8 cellular contexts compared by ENCODE assay signal in the genomic region with DNA sequence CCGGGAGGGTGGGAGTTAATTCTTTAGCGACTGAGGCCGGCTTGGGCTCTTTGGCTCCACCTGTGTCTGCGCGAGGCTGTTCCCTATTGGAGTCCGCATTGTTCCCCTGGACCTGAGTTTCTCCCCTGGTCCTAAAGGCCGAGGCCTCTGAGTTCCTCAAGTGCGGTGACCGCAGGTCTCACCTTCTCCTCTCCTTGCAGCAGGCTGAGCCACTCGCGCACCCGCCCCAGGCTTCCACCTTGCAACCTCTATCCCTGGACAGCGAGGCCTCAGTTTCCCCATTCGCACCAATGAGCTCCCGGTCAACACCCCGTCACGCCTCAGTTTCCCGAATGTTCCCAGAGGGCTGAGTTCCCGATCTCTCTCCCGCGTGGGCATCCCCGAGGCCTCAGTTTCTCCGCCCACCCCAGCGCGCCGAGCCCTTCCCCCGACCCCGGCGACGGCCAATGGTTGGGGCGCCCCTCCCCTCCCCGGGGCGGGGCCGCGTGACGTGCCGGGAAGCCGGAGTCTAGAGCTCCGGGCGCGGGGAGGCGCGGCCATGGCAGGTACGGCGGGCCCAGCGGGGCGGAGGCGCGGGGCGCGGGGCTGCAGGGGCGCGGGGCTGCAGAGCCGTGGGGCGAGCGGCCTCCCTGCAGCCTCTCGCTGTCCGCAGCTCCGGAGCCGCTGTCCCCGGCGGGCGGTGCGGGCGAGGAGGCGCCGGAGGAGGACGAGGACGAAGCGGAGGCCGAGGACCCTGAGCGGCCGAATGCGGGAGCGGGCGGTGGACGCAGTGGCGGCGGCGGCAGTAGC. TPM values are rescaled to one million over a fixed set of nuclear protein-coding genes. Genes with fewer than 3 reads are reported as not detected.
DNase-seq lines count a peak whose midpoint lies in the region; ATAC-seq and TF ChIP-seq lines count a peak whose summit lies in the region.

A gene with protein sequence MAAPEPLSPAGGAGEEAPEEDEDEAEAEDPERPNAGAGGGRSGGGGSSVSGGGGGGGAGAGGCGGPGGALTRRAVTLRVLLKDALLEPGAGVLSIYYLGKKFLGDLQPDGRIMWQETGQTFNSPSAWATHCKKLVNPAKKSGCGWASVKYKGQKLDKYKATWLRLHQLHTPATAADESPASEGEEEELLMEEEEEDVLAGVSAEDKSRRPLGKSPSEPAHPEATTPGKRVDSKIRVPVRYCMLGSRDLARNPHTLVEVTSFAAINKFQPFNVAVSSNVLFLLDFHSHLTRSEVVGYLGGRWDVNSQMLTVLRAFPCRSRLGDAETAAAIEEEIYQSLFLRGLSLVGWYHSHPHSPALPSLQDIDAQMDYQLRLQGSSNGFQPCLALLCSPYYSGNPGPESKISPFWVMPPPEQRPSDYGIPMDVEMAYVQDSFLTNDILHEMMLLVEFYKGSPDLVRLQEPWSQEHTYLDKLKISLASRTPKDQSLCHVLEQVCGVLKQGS (plus strand): TSS at position 507 of the 789 bp plus-strand sequence. CDS start 32 bp downstream, at position 539.

- H3K9me3 Mint-ChIP-seq in activated CD4-positive, alpha-beta T cell treated with anti-CD3 and anti-CD28 coated beads, Interleukin-2, amount 10 ng/mL, durations not matched to agents 24 days and 14 days: no peaks in the 10 kb centered on the region

- DNase-seq in AG09309 (ENCODE audit: low read depth) (no peak), NCI-H460 (ENCODE audit: extremely low read depth, low read depth) (peak; percentile 73), colonic mucosa (peak; percentile 97), left lung (peak; percentile 94 to 99)
- peak; percentile 99 for DNase-seq in activated CD4-positive, alpha-beta T cell treated with anti-CD3 and anti-CD28 coated beads, Interleukin-2, amount 10 ng/mL, durations not matched to agents 24 days and 14 days
- DNase-seq in stimulated activated CD4-positive, alpha-beta T cell treated with anti-CD3 and anti-CD28 coated beads, Interleukin-2, amount 100 ng/mL, for 48 hours: peak; percentile 94

- peak within 1 kb of the TSS; percentile 68 to 87 for H3K9ac ChIP-seq in colonic mucosa (ENCODE audit: low read depth in 2 of 2, low read length in 2 of 2)

- intact Hi-C loops in activated CD4-positive, alpha-beta T cell treated with anti-CD3 and anti-CD28 coated beads, Interleukin-2, amount 10 ng/mL, durations not matched to agents 24 days and 14 days (cut with micrococcal nuclease): loop anchor here (1.0 to 5.0 kb wide), 3 partner anchors 39 to 379 kb away; partner anchors contain the start of genes DPP9, FSD1 and YJU2
- intact Hi-C loops in colonic mucosa (cut with DNase I) (no loop called here), left lung (cut with DNase I) (no loop called here)

- TF ChIP-seq CTCF in AG09309 (IDR thresholded peaks at IDR 0.05; ENCODE audit: control insufficient read depth, insufficient read depth, low read depth, low read length, missing control alignments) (peak; percentile 43), colonic mucosa (IDR thresholded peaks at IDR 0.05) (no peak), left lung (IDR thresholded peaks at IDR 0.05) (no peak)

- H3K27ac ChIP-seq in colonic mucosa (peak within 1 kb of the TSS; percentile 96), left lung (peak within 1 kb of the TSS; percentile 88 to 93)

- H3K4me1 ChIP-seq in colonic mucosa (peaks cover 16% of the 10 kb centered on the region), left lung (peaks cover 0 to 31% of the 10 kb centered on the region in 2 donors)

- peak within 1 kb of the TSS; percentile 93 for H3K4me3 Mint-ChIP-seq in activated CD4-positive, alpha-beta T cell treated with anti-CD3 and anti-CD28 coated beads, Interleukin-2, amount 10 ng/mL, durations not matched to agents 24 days and 14 days

- H3K4me3 ChIP-seq in AG09309 (ENCODE audit: control insufficient read depth, low read depth, low read length) (peak within 1 kb of the TSS; percentile 85), colonic mucosa (peak within 1 kb of the TSS; percentile 45), left lung (peak within 1 kb of the TSS; percentile 59 to 85)

- H3K27me3 ChIP-seq in colonic mucosa (no peaks in the 10 kb centered on the region), left lung (no peaks in the 10 kb centered on the region)

- H3K4me1 Mint-ChIP-seq in activated CD4-positive, alpha-beta T cell treated with anti-CD3 and anti-CD28 coated beads, Interleukin-2, amount 10 ng/mL, durations not matched to agents 24 days and 14 days: peaks cover 16% of the 10 kb centered on the region

- H3K36me3 Mint-ChIP-seq in activated CD4-positive, alpha-beta T cell treated with anti-CD3 and anti-CD28 coated beads, Interleukin-2, amount 10 ng/mL, durations not matched to agents 24 days and 14 days (ENCODE audit: low read depth): peaks cover 8% of the 10 kb centered on the region

- H3K36me3 ChIP-seq in colonic mucosa: peaks cover 6% of the 10 kb centered on the region
- peaks cover 0 to 17% of the 10 kb centered on the region in 2 donors for H3K36me3 ChIP-seq in left lung

- H3K9me3 ChIP-seq in colonic mucosa (no peaks in the 10 kb centered on the region), left lung (no peaks in the 10 kb centered on the region)

- ATAC-seq in GM18907 (IDR thresholded peaks at IDR 0.05; ENCODE audit: unreplicated experiment): peak; percentile 55
- peak; percentile 48 for ATAC-seq in HG03175 (IDR thresholded peaks at IDR 0.05; ENCODE audit: unreplicated experiment)
- peak; percentile 87 for ATAC-seq in left lung

- peak within 1 kb of the TSS; percentile 95 for H3K27ac Mint-ChIP-seq in activated CD4-positive, alpha-beta T cell treated with anti-CD3 and anti-CD28 coated beads, Interleukin-2, amount 10 ng/mL, durations not matched to agents 24 days and 14 days

- H3K27me3 Mint-ChIP-seq in activated CD4-positive, alpha-beta T cell treated with anti-CD3 and anti-CD28 coated beads, Interleukin-2, amount 10 ng/mL, durations not matched to agents 24 days and 14 days: no peaks in the 10 kb centered on the region

RNA-seq across cellular contexts. Expression of the gene that starts here (rescaled TPM):
- total RNA-seq in NCI-H460 (2014; rRNA removed; shearing (Covaris generic)): 2.3 and 3.5 TPM in 2 replicates
- polyA plus RNA-seq in NCI-H460 (2014; cell fraction: nucleus; rRNA removed): 13.9 and 15.6 TPM in 2 replicates
- 20.6 and 21.0 TPM in 2 replicates for total RNA-seq in activated CD4-positive, alpha-beta T cell treated with anti-CD3 and anti-CD28 coated beads, Interleukin-2, amount 10 ng/mL, durations not matched to agents 24 days and 14 days
- total RNA-seq in colonic mucosa (10 to 100 TPM; 38.0 to 63.2 TPM), left lung (10 to 100 TPM; 21.9 to 31.3 TPM)
